Comparison of ENCODE assay signal across 9 cellular contexts in genomic region chr7:127819975-127820778, GRCh38.
DNase-seq lines count a peak whose midpoint lies in the region; ATAC-seq, FAIRE-seq and TF ChIP-seq lines count a peak whose summit lies in the region.
"Had no signal": no experiment of that assay in that cellular context is flagged by ENCODE, and none has a peak within 500 bp of the region (broad histone marks: within the 10 kb centered on the region; RNA-seq: fewer than 3 reads in every experiment).

No MANE protein-coding gene starts in this region.

- no peaks in the 10 kb centered on the region for H3K9me3 ChIP-seq in vagina

- H3K27me3 ChIP-seq in vagina, result no peaks in the 10 kb centered on the region

- H3K27ac ChIP-seq in vagina, result no peak overlapping the region

- H3K4me3 ChIP-seq in foreskin fibroblast (ENCODE audit: low read depth in 1 of 2, low read length in 2 of 2) (no peak overlapping the region), vagina (no peak overlapping the region)

- FAIRE-seq in RCC 7860 (lab: Jason Lieb, UNC), result peak; percentile 67

- ATAC-seq in GM19395 (IDR thresholded peaks at IDR 0.05; ENCODE audit: unreplicated experiment) (peak; percentile 54), GM18498 (IDR thresholded peaks at IDR 0.05; ENCODE audit: unreplicated experiment) (no peak)

- DNase-seq in AG08395 (ENCODE audit: low spot score) (peak; percentile 68), RCC 7860 (ENCODE audit: low spot score) (peak; percentile 41), foreskin fibroblast (peak; percentile 48 to 64), vagina (ENCODE audit: extremely low spot score in 2 of 2) (no peak), activated gamma-delta T cell (lab: John Stamatoyannopoulos, UW) (no peak)
- no peak for DNase-seq in stimulated activated CD8-positive, alpha-beta memory T cell treated with anti-CD3 and anti-CD28 coated beads, Interleukin-4, amount 100 ng/mL, for 48 hours
- DNase-seq: NCI-H2171 had no signal

- no peak for TF ChIP-seq POLR2A in vagina (IDR thresholded peaks at IDR 0.05)

- no peaks in the 10 kb centered on the region for H3K36me3 ChIP-seq in vagina

- peaks cover 16% of the 10 kb centered on the region for H3K4me1 ChIP-seq in vagina

- TF ChIP-seq CTCF in foreskin fibroblast (IDR thresholded peaks at IDR 0.05; ENCODE audit: low read depth, low read length), result no peak
- no peak for TF ChIP-seq CTCF in vagina (IDR thresholded peaks at IDR 0.05)

- intact Hi-C loops in vagina (cut with DNase I), result loop anchor here (10.0 kb wide), 1 partner anchor 1305 kb away; no protein-coding TSS in a partner anchor

Comparison
In these comparisons a context has a peak if more than half of its experiments do, and no peak if none do; other contexts are left out.
1. DNase-seq: peak in AG08395 (single experiment), RCC 7860 (single experiment) and foreskin fibroblast (2 of 2); none in vagina (0 of 2), activated gamma-delta T cell (single experiment) and stimulated activated CD8-positive, alpha-beta memory T cell treated with anti-CD3 and anti-CD28 coated beads, Interleukin-4, amount 100 ng/mL, for 48 hours (single experiment).